In genomic region chr7:107918948-107919347, GRCh38 we compare ENCODE assay signal across 22 cellular contexts. TPM values are rescaled to one million over a fixed set of nuclear protein-coding genes. Genes with fewer than 3 reads are reported as not detected.
DNase-seq lines count a peak whose midpoint lies in the region; ATAC-seq, FAIRE-seq and TF ChIP-seq lines count a peak whose summit lies in the region.
"Had no signal": no experiment of that assay in that cellular context is flagged by ENCODE, and none has a peak within 500 bp of the region (broad histone marks: within the 10 kb centered on the region; RNA-seq: fewer than 3 reads in every experiment).

No MANE protein-coding gene starts in this region.

- DNase-seq in MCF 10A (ENCODE audit: unreplicated experiment) (no peak), breast epithelium (ENCODE audit: low spot score in 2 of 2) (no peak), T-helper 17 cell (no peak), endothelial cell of umbilical vein (ENCODE audit: low read depth, low spot score) (no peak), DMS53 (lab: John Stamatoyannopoulos, UW) (no peak)
- DNase-seq in activated effector memory CD4-positive, alpha-beta T cell treated with anti-CD3 and anti-CD28 coated beads, Interleukin-2, amount 50 U/mL, for 16 hours, result no peak
- DNase-seq in activated T-helper 1 cell treated with anti-CD3 and anti-CD28 coated beads, Interleukin-12 subunit alpha, Interleukin-12 subunit beta, Interleukin-2, Interleukin-4 antibody, amounts not matched to agents 30 ng/mL and 10 ng/mL and 1 ng/mL, durations not matched to agents 14 hours and 24 hours and 36 hours (ENCODE audit: low spot score), result no peak
- no peak for DNase-seq in stimulated activated CD4-positive, alpha-beta T cell treated with anti-CD3 and anti-CD28 coated beads, Interleukin-2, amount 100 ng/mL, for 48 hours
- DNase-seq: 8988T; Calu3; CD8-positive, alpha-beta T cell; DND-41; EL; HCEC 1CT; HFFc6 had no signal

- no peak for TF ChIP-seq POLR2A in breast epithelium (IDR thresholded peaks at IDR 0.05)
- no peak for TF ChIP-seq POLR2A in endothelial cell of umbilical vein (IDR thresholded peaks at IDR 0.05; ENCODE audit: low read depth, low read length)

- no peaks in the 10 kb centered on the region for H3K27me3 Mint-ChIP-seq in MCF 10A (ENCODE audit: insufficient read depth, unreplicated experiment)
- H3K27me3 Mint-ChIP-seq in T-helper 17 cell, result no peaks in the 10 kb centered on the region
- no peaks in the 10 kb centered on the region for H3K27me3 Mint-ChIP-seq in activated T-helper 1 cell treated with anti-CD3 and anti-CD28 coated beads, Interleukin-12 subunit alpha, Interleukin-12 subunit beta, Interleukin-2, Interleukin-4 antibody, amounts not matched to agents 30 ng/mL and 10 ng/mL and 1 ng/mL, durations not matched to agents 14 hours and 24 hours and 36 hours (ENCODE audit: insufficient read depth)
- H3K27me3 Mint-ChIP-seq: B cell, IgD-negative memory B cell had no signal

- H3K4me3 ChIP-seq in breast epithelium (no peak overlapping the region), endothelial cell of umbilical vein (replicated peaks in 1 of 3; ENCODE audit: insufficient read depth in 1 of 3, low read depth in 1 of 3, low read length in 3 of 3) (no peak overlapping the region)
- H3K4me3 ChIP-seq: BLaER1 treated with 17β-estradiol and CSF1 and Interleukin-3, amounts not matched to agents 10 nM and 100 nM; GM12878; GM23338 had no signal

- no peaks in the 10 kb centered on the region for H3K9me1 ChIP-seq in endothelial cell of umbilical vein (replicated peaks; ENCODE audit: control insufficient read depth, extremely low read depth, insufficient read depth, low read length)

- H3K27ac ChIP-seq in breast epithelium, result no peak overlapping the region
- H3K27ac ChIP-seq in endothelial cell of umbilical vein (ENCODE audit: insufficient read depth, low read depth, low read length), result no peak overlapping the region

- H3K36me3 ChIP-seq in breast epithelium (peaks cover 6% of the 10 kb centered on the region), endothelial cell of umbilical vein (ENCODE audit: control insufficient read depth in 2 of 2, extremely low read depth in 1 of 2, insufficient read depth in 2 of 2, low read length in 2 of 2) (peaks cover 17 to 41% of the 10 kb centered on the region in 2 experiments)

- no peak for ATAC-seq in T-helper 17 cell
- ATAC-seq: CD8-positive, alpha-beta T cell; GM23338; HepG2 had no signal

- H2AFZ ChIP-seq in endothelial cell of umbilical vein (ENCODE audit: low read depth, low read length), result no peak overlapping the region
- H2AFZ ChIP-seq: GM23338 had no signal

- H3K4me2 ChIP-seq in endothelial cell of umbilical vein (ENCODE audit: insufficient read depth, low read length), result no peak overlapping the region
- H3K4me2 ChIP-seq: GM23338 had no signal

- H3K27ac Mint-ChIP-seq in MCF 10A (ENCODE audit: low read depth, unreplicated experiment), result peak overlapping the region; percentile 2
- peak overlapping the region; percentile 83 for H3K27ac Mint-ChIP-seq in T-helper 17 cell
- H3K27ac Mint-ChIP-seq in activated T-helper 1 cell treated with anti-CD3 and anti-CD28 coated beads, Interleukin-12 subunit alpha, Interleukin-12 subunit beta, Interleukin-2, Interleukin-4 antibody, amounts not matched to agents 30 ng/mL and 10 ng/mL and 1 ng/mL, durations not matched to agents 14 hours and 24 hours and 36 hours, result no peak overlapping the region
- H3K27ac Mint-ChIP-seq: B cell; CD8-positive, alpha-beta T cell; GM23338 had no signal

- H3K9me3 Mint-ChIP-seq in MCF 10A (ENCODE audit: unreplicated experiment), result no peaks in the 10 kb centered on the region
- H3K9me3 Mint-ChIP-seq in activated T-helper 1 cell treated with anti-CD3 and anti-CD28 coated beads, Interleukin-12 subunit alpha, Interleukin-12 subunit beta, Interleukin-2, Interleukin-4 antibody, amounts not matched to agents 30 ng/mL and 10 ng/mL and 1 ng/mL, durations not matched to agents 14 hours and 24 hours and 36 hours, result no peaks in the 10 kb centered on the region
- H3K9me3 Mint-ChIP-seq: CD8-positive, alpha-beta T cell; GM23338; HFFc6; IgD-negative memory B cell had no signal

- BruUV-seq in MCF 10A (replicated peaks; lab: Mats Ljungman, UMichigan) (no TSS peak), endothelial cell of umbilical vein (replicated peaks; lab: Mats Ljungman, UMichigan) (no TSS peak)

- POLR2A ChIA-PET in MCF 10A (lab: Yijun Ruan, JAX) (interaction anchor here (0.8 to 1.6 kb wide), 13 partner anchors 8 to 355 kb away, joined by 3 to 7 read pairs (median 3); partner anchors contain the start of genes COG5 and DUS4L), endothelial cell of umbilical vein (lab: Charles Lee) (no interaction called here)

- H3K4me1 ChIP-seq in breast epithelium (no peaks in the 10 kb centered on the region), endothelial cell of umbilical vein (ENCODE audit: control insufficient read depth, extremely low read depth, insufficient read depth, low read length) (peaks cover 6% of the 10 kb centered on the region)

- FAIRE-seq in endothelial cell of umbilical vein (lab: Jason Lieb, UNC), result no peak
- FAIRE-seq: GM12878, H54, HepG2 had no signal

- H3K27me3 ChIP-seq in breast epithelium (no peaks in the 10 kb centered on the region), endothelial cell of umbilical vein (ENCODE audit: control insufficient read depth in 2 of 2, insufficient read depth in 2 of 2, low read length in 2 of 2) (no peaks in the 10 kb centered on the region)
- H3K27me3 ChIP-seq: BLaER1 treated with 17β-estradiol and CSF1 and Interleukin-3, amounts not matched to agents 10 nM and 100 nM had no signal

- intact Hi-C loops in MCF 10A (cut with micrococcal nuclease), result no loop called here
- intact Hi-C loops in breast epithelium (cut with DNase I; ENCODE audit: low total_unique reads), result no loop called here
- intact Hi-C loops in endothelial cell of umbilical vein (cut with micrococcal nuclease), result no loop called here
- intact Hi-C loops in activated T-helper 1 cell treated with anti-CD3 and anti-CD28 coated beads, Interleukin-12 subunit alpha, Interleukin-12 subunit beta, Interleukin-2, Interleukin-4 antibody, amounts not matched to agents 30 ng/mL and 10 ng/mL and 1 ng/mL, durations not matched to agents 14 hours and 24 hours and 36 hours (cut with micrococcal nuclease), result no loop called here

- H3K79me2 ChIP-seq in endothelial cell of umbilical vein (ENCODE audit: control insufficient read depth, insufficient read depth, low read length), result peaks cover 1% of the 10 kb centered on the region

- peaks cover 18% of the 10 kb centered on the region for H3K4me1 Mint-ChIP-seq in MCF 10A (ENCODE audit: insufficient read depth, unreplicated experiment)
- peaks cover 26% of the 10 kb centered on the region for H3K4me1 Mint-ChIP-seq in T-helper 17 cell
- H3K4me1 Mint-ChIP-seq in activated T-helper 1 cell treated with anti-CD3 and anti-CD28 coated beads, Interleukin-12 subunit alpha, Interleukin-12 subunit beta, Interleukin-2, Interleukin-4 antibody, amounts not matched to agents 30 ng/mL and 10 ng/mL and 1 ng/mL, durations not matched to agents 14 hours and 24 hours and 36 hours (ENCODE audit: low read depth), result peaks cover 45% of the 10 kb centered on the region

- H3K36me3 Mint-ChIP-seq in MCF 10A (ENCODE audit: insufficient read depth, unreplicated experiment) (peaks cover 25% of the 10 kb centered on the region), T-helper 17 cell (ENCODE audit: low read depth) (peaks cover 7% of the 10 kb centered on the region)
- H3K36me3 Mint-ChIP-seq in activated T-helper 1 cell treated with anti-CD3 and anti-CD28 coated beads, Interleukin-12 subunit alpha, Interleukin-12 subunit beta, Interleukin-2, Interleukin-4 antibody, amounts not matched to agents 30 ng/mL and 10 ng/mL and 1 ng/mL, durations not matched to agents 14 hours and 24 hours and 36 hours (ENCODE audit: low read depth), result peaks cover 77% of the 10 kb centered on the region

- CTCF ChIA-PET in MCF 10A (lab: Yijun Ruan, JAX) (interaction anchor here (1.4 kb wide), 1 partner anchor 98 kb away, joined by 6 read pairs; no protein-coding TSS in a partner anchor), endothelial cell of umbilical vein (lab: Charles Lee) (interaction anchor here (1.5 kb wide), 1 partner anchor 18 kb away, joined by 4 read pairs; no protein-coding TSS in a partner anchor)

- H3K9ac ChIP-seq in endothelial cell of umbilical vein (replicated peaks; ENCODE audit: extremely low read depth, insufficient read depth, low read length), result no peak overlapping the region

- dilution Hi-C loops in endothelial cell of umbilical vein (cut with MboI; ENCODE audit: extremely low pct_ligation_motif_present, low sequenced_read_pairs), result no loop called here

- no peaks in the 10 kb centered on the region for H4K20me1 ChIP-seq in endothelial cell of umbilical vein (replicated peaks; ENCODE audit: control insufficient read depth, extremely low read depth, insufficient read depth, low read length)

- H3K4me3 Mint-ChIP-seq in MCF 10A (ENCODE audit: unreplicated experiment) (no peak overlapping the region), T-helper 17 cell (no peak overlapping the region)
- H3K4me3 Mint-ChIP-seq in activated T-helper 1 cell treated with anti-CD3 and anti-CD28 coated beads, Interleukin-12 subunit alpha, Interleukin-12 subunit beta, Interleukin-2, Interleukin-4 antibody, amounts not matched to agents 30 ng/mL and 10 ng/mL and 1 ng/mL, durations not matched to agents 14 hours and 24 hours and 36 hours, result no peak overlapping the region
- H3K4me3 Mint-ChIP-seq: B cell; CD8-positive, alpha-beta T cell; GM23338; HFFc6; IgD-negative memory B cell had no signal

- TF ChIP-seq CTCF in MCF 10A (IDR thresholded peaks at IDR 0.05; ENCODE audit: unreplicated experiment), result no peak
- no peak for TF ChIP-seq CTCF in breast epithelium (IDR thresholded peaks at IDR 0.05)
- TF ChIP-seq CTCF in endothelial cell of umbilical vein (IDR thresholded peaks at IDR 0.05; ENCODE audit: extremely low read depth in 1 of 2, insufficient read depth in 1 of 2, low read depth in 1 of 2, low read length in 2 of 2), result no peak

- H3K9me3 ChIP-seq in breast epithelium, result no peaks in the 10 kb centered on the region
- no peaks in the 10 kb centered on the region for H3K9me3 ChIP-seq in T-helper 17 cell (ENCODE audit: control insufficient read depth, low read length, poor library complexity, severe bottlenecking)
- H3K9me3 ChIP-seq in endothelial cell of umbilical vein (replicated peaks; ENCODE audit: control insufficient read depth, insufficient read depth, low read length), result no peaks in the 10 kb centered on the region

RNA-seq across cellular contexts. Expression of gene DLD, which starts 28.0 kb away (rescaled TPM):
- total RNA-seq in MCF 10A (2022) (83.0 and 85.7 TPM in 2 replicates), breast epithelium (10 to 100 TPM; 57.5 to 74.1 (median 58.3) TPM), T-helper 17 cell (10 to 100 TPM; 49.4 to 64.5 TPM), endothelial cell of umbilical vein (61.7 and 77.4 TPM in 2 replicates)
- 72.0 and 95.0 TPM in 2 replicates for polyA plus RNA-seq in endothelial cell of umbilical vein
- polyA plus RNA-seq in endothelial cell of umbilical vein (2011; cell fraction: cytosol; rRNA removed), result 79.7 and 92.1 TPM in 2 replicates
- 100 and 125 TPM in 2 replicates for polyA plus RNA-seq in endothelial cell of umbilical vein (2011; cell fraction: nucleus; rRNA removed)
- 96.5 and 122 TPM in 2 replicates for polyA plus RNA-seq in endothelial cell of umbilical vein (2012)
- 68.4 and 81.1 TPM in 2 replicates for polyA minus RNA-seq in endothelial cell of umbilical vein
- 39.4 TPM for polyA minus RNA-seq in endothelial cell of umbilical vein (2011; cell fraction: cytosol; rRNA and poly(A)+ RNA removed)
- polyA minus RNA-seq in endothelial cell of umbilical vein (2011; cell fraction: nucleus; rRNA and poly(A)+ RNA removed), result 35.9 and 48.0 TPM in 2 replicates
- total RNA-seq in activated T-helper 1 cell treated with anti-CD3 and anti-CD28 coated beads, Interleukin-12 subunit alpha, Interleukin-12 subunit beta, Interleukin-2, Interleukin-4 antibody, amounts not matched to agents 30 ng/mL and 10 ng/mL and 1 ng/mL, durations not matched to agents 14 hours and 24 hours and 36 hours, result 98.6 and 114 TPM in 2 replicates
